In genomic region chr5:50922134-50922941, GRCh38 we compare ENCODE assay signal across 8 cellular contexts.
DNase-seq lines count a peak whose midpoint lies in the region; ATAC-seq and TF ChIP-seq lines count a peak whose summit lies in the region.
"Not testable (repeated sequence)": the region's sequence is repeated elsewhere in the genome, so short reads cannot be mapped to it uniquely, and the experiment has no call there.

No MANE protein-coding gene starts in this region.

- not testable (repeated sequence) for H3F3A ChIP-seq in PC-3 (ENCODE audit: low read length, unreplicated experiment)

- H3K27ac Mint-ChIP-seq in activated naive CD8-positive, alpha-beta T cell treated with anti-CD3 and anti-CD28 coated beads, Interleukin-2, amount 10 ng/mL, durations not matched to agents 7 days and 5 days = not testable (repeated sequence)

- not testable (repeated sequence) for H4K20me1 ChIP-seq in PC-3 (ENCODE audit: low read length)

- H3K4me1 ChIP-seq in PC-3 (ENCODE audit: insufficient read depth, low read length); mesendoderm (ENCODE audit: control insufficient read depth, low read depth, low read length); tibial artery: not testable (repeated sequence)

- H2BK120ac ChIP-seq in mesendoderm (ENCODE audit: low read depth, low read length) = not testable (repeated sequence)

- POLR2A ChIA-PET in PC-3 (lab: Charles Lee; ENCODE audit: unreplicated experiment); activated naive CD8-positive, alpha-beta T cell treated with anti-CD3 and anti-CD28 coated beads, Interleukin-2, amount 10 ng/mL, durations not matched to agents 7 days and 5 days (lab: Charles Lee): not testable (repeated sequence)

- H4K8ac ChIP-seq in mesendoderm (ENCODE audit: low read depth, low read length) = not testable (repeated sequence)

- H2BK5ac ChIP-seq in mesendoderm (ENCODE audit: low read length) = not testable (repeated sequence)

- CTCF ChIA-PET in PC-3 (lab: Charles Lee) = not testable (repeated sequence)

- H3K18ac ChIP-seq in mesendoderm (ENCODE audit: low read length) = not testable (repeated sequence)

- not testable (repeated sequence) for H3K9me2 ChIP-seq in PC-3 (replicated peaks; ENCODE audit: low read length)

- not testable (repeated sequence) for H3K4me3 ChIP-seq in PC-3 (ENCODE audit: low read length); fibroblast of villous mesenchyme (ENCODE audit: low read depth, low read length); mesendoderm (ENCODE audit: low read length)
- peak overlapping the region; percentile 33 to 44 for H3K4me3 ChIP-seq in tibial artery

- not testable (repeated sequence) for H2BK15ac ChIP-seq in mesendoderm (replicated peaks; ENCODE audit: low read depth)

- TF ChIP-seq CTCF in PC-3 (conservative IDR thresholded peaks at IDR 0.05; ENCODE audit: low read depth, low read length) (peak; percentile 62), fibroblast of villous mesenchyme (IDR thresholded peaks at IDR 0.05; ENCODE audit: insufficient read depth, low read depth, low read length) (peak; percentile 53), tibial artery (IDR thresholded peaks at IDR 0.05) (peak; percentile 53 to 68)

- not testable (repeated sequence) for H3K4me1 Mint-ChIP-seq in activated naive CD8-positive, alpha-beta T cell treated with anti-CD3 and anti-CD28 coated beads, Interleukin-2, amount 10 ng/mL, durations not matched to agents 7 days and 5 days

- not testable (repeated sequence) for H3K27me3 ChIP-seq in PC-3 (ENCODE audit: low read length); mesendoderm (ENCODE audit: insufficient read depth, low read length, poor library complexity); tibial artery

- H3K9me3 Mint-ChIP-seq in activated naive CD8-positive, alpha-beta T cell treated with anti-CD3 and anti-CD28 coated beads, Interleukin-2, amount 10 ng/mL, durations not matched to agents 7 days and 5 days = not testable (repeated sequence)

- H3K27me3 Mint-ChIP-seq in activated naive CD8-positive, alpha-beta T cell treated with anti-CD3 and anti-CD28 coated beads, Interleukin-2, amount 10 ng/mL, durations not matched to agents 7 days and 5 days = not testable (repeated sequence)

- not testable (repeated sequence) for H3K56ac ChIP-seq in mesendoderm (ENCODE audit: low read length)

- peak; percentile 70 for ATAC-seq in GM19395 (IDR thresholded peaks at IDR 0.05; ENCODE audit: unreplicated experiment)
- ATAC-seq in HG03135 (IDR thresholded peaks at IDR 0.05; ENCODE audit: unreplicated experiment) = peak; percentile 73
- ATAC-seq in PC-3 = peak; percentile 71
- peak; percentile 36 for ATAC-seq in activated naive CD8-positive, alpha-beta T cell treated with anti-CD3 and anti-CD28 coated beads, Interleukin-2, amount 10 ng/mL, durations not matched to agents 7 days and 5 days (ENCODE audit: low read depth)

- H3K36me3 ChIP-seq in PC-3 (ENCODE audit: low read depth, low read length); mesendoderm (ENCODE audit: control insufficient read depth, insufficient read depth, low read length); tibial artery: not testable (repeated sequence)

- DNase-seq in DMS 273 (lab: John Stamatoyannopoulos, UW; ENCODE audit: unreplicated experiment) = peak; percentile 15
- peak; percentile 26 for DNase-seq in PC-3
- DNase-seq in activated naive CD8-positive, alpha-beta T cell treated with anti-CD3 and anti-CD28 coated beads, Interleukin-2, amount 10 ng/mL, durations not matched to agents 7 days and 5 days; fibroblast of villous mesenchyme (ENCODE audit: low read depth); tibial artery: not testable (repeated sequence)
- peak; percentile 43 for DNase-seq in mesendoderm

- BruUV-seq in PC-3 (replicated peaks; lab: Mats Ljungman, UMichigan) = not testable (repeated sequence)

- peak overlapping the region; percentile 67 for H2AFZ ChIP-seq in PC-3 (ENCODE audit: low read length)

- H3K27ac ChIP-seq in PC-3 (ENCODE audit: low read length); mesendoderm (ENCODE audit: low read depth, low read length); tibial artery: not testable (repeated sequence)

- not testable (repeated sequence) for H2AK5ac ChIP-seq in mesendoderm (ENCODE audit: low read length)

- H3K9me3 ChIP-seq in PC-3 (ENCODE audit: low read length); tibial artery: not testable (repeated sequence)

- H3K79me2 ChIP-seq in PC-3 (ENCODE audit: low read length); mesendoderm (ENCODE audit: control insufficient read depth, insufficient read depth, low read length): not testable (repeated sequence)

- H3K4me2 ChIP-seq in PC-3 (ENCODE audit: low read length) = peak overlapping the region; percentile 56
- H3K4me2 ChIP-seq in mesendoderm (ENCODE audit: low read length) = not testable (repeated sequence)

- not testable (repeated sequence) for H4K5ac ChIP-seq in mesendoderm (ENCODE audit: low read length)

- not testable (repeated sequence) for H3K23ac ChIP-seq in mesendoderm (ENCODE audit: low read length)

- H3K36me3 Mint-ChIP-seq in activated naive CD8-positive, alpha-beta T cell treated with anti-CD3 and anti-CD28 coated beads, Interleukin-2, amount 10 ng/mL, durations not matched to agents 7 days and 5 days = not testable (repeated sequence)

- H3K4me3 Mint-ChIP-seq in activated naive CD8-positive, alpha-beta T cell treated with anti-CD3 and anti-CD28 coated beads, Interleukin-2, amount 10 ng/mL, durations not matched to agents 7 days and 5 days = not testable (repeated sequence)

- intact Hi-C loops in PC-3 (cut with micrococcal nuclease); tibial artery (cut with DNase I; ENCODE audit: low total_unique reads): not testable (repeated sequence)

- not testable (repeated sequence) for H3K79me1 ChIP-seq in mesendoderm (ENCODE audit: low read length)

- no CpG with 5 or more reads among the region's 37 CpGs for WGBS in mesendoderm (ENCODE audit: extremely low coverage, insufficient coverage, low lambda C conversion rate)

- not testable (repeated sequence) for H3K9ac ChIP-seq in PC-3 (ENCODE audit: low read length); mesendoderm (ENCODE audit: low read length)

- not testable (repeated sequence) for H3K4ac ChIP-seq in mesendoderm (ENCODE audit: low read depth, low read length)
